Comparison of ENCODE assay signal across 8 cellular contexts in genomic region chrX:23784487-23785301, GRCh38. TPM values are rescaled to one million over a fixed set of nuclear protein-coding genes. Genes with fewer than 3 reads are reported as not detected.
DNase-seq lines count a peak whose midpoint lies in the region; ATAC-seq and TF ChIP-seq lines count a peak whose summit lies in the region.

No MANE protein-coding gene starts in this region.

- H3K4me3 ChIP-seq in Caco-2 (ENCODE audit: low read depth, low read length) (peak overlapping the region; percentile 80), LNCaP clone FGC (ENCODE audit: low read depth, low read length) (peak overlapping the region; percentile 78), ascending aorta (peak overlapping the region; percentile 53 to 73), left lung (peak overlapping the region; percentile 47 to 59), upper lobe of right lung (peak overlapping the region; percentile 67)

- TF ChIP-seq CTCF in Caco-2 (IDR thresholded peaks at IDR 0.05; ENCODE audit: insufficient read depth in 1 of 2, low read depth in 1 of 2, low read length in 1 of 2, severe bottlenecking in 1 of 2, unreplicated experiment in 1 of 2) (no peak), LNCaP clone FGC (IDR thresholded peaks at IDR 0.05; ENCODE audit: control insufficient read depth, extremely low read depth, insufficient read depth) (no peak), ascending aorta (IDR thresholded peaks at IDR 0.05) (no peak), left lung (IDR thresholded peaks at IDR 0.05) (no peak), upper lobe of right lung (IDR thresholded peaks at IDR 0.05) (no peak), GM13977 (IDR thresholded peaks at IDR 0.05; ENCODE audit: extremely low read depth, insufficient read depth, missing control alignments) (no peak)

- H3K4me1 Mint-ChIP-seq in Caco-2 (ENCODE audit: low read depth, unreplicated experiment), result no peaks in the 10 kb centered on the region

- no peaks in the 10 kb centered on the region for H3K27me3 Mint-ChIP-seq in Caco-2 (ENCODE audit: insufficient read depth, unreplicated experiment)

- intact Hi-C loops in Caco-2 (cut with micrococcal nuclease; ENCODE audit: unreplicated experiment), result loop anchor here (5.0 kb wide), 1 partner anchor 73 kb away; no protein-coding TSS in a partner anchor
- intact Hi-C loops in ascending aorta (cut with DNase I), result loop anchor here (5.0 kb wide), 2 partner anchors 243 to 268 kb away; partner anchors contain the start of genes EIF2S3 and KLHL15
- intact Hi-C loops in left lung (cut with DNase I), result loop anchor here in 1 of 2 donors (5.0 kb wide), 1 partner anchor 118 kb away; no protein-coding TSS in a partner anchor
- intact Hi-C loops in upper lobe of right lung (cut with DNase I), result no loop called here

- CTCF ChIA-PET in Caco-2 (lab: Charles Lee), result interaction anchor here (2.5 kb wide), 1 partner anchor 117 kb away, joined by 53 read pairs; no protein-coding TSS in a partner anchor

- peak; percentile 6 for ATAC-seq in left lung
- ATAC-seq in upper lobe of right lung, result no peak

- peak overlapping the region; percentile 89 to 94 for H3K27ac ChIP-seq in ascending aorta
- H3K27ac ChIP-seq in left lung, result peak overlapping the region; percentile 93 to 96
- H3K27ac ChIP-seq in upper lobe of right lung, result peak overlapping the region; percentile 93

- POLR2A ChIA-PET in Caco-2 (lab: Charles Lee), result interaction anchor here (0.5 to 2.5 kb wide), 4 partner anchors 23 to 118 kb away, joined by 3 to 32 read pairs (median 6); no protein-coding TSS in a partner anchor

- H3K27ac Mint-ChIP-seq in Caco-2 (ENCODE audit: unreplicated experiment), result peak overlapping the region; percentile 83

- H3K36me3 Mint-ChIP-seq in Caco-2 (ENCODE audit: insufficient read depth, unreplicated experiment), result peaks cover 40% of the 10 kb centered on the region

- BruUV-seq in Caco-2 (replicated peaks; lab: Mats Ljungman, UMichigan), result no TSS peak

- in situ Hi-C loops in GM13977 (cut with MboI; ENCODE audit: low pct_unique_long_range_greater_than_20kb, low sequenced_read_pairs, unreplicated experiment), result no loop called here

- DNase-seq in Caco-2 (no peak), LNCaP clone FGC (ENCODE audit: low read depth) (peak; percentile 57), ascending aorta (ENCODE audit: low spot score in 2 of 2) (no peak), left lung (no peak), upper lobe of right lung (no peak), NCI-H1092 treated with DMSO at 0.1 percent for 48 hours (lab: John Stamatoyannopoulos, UW) (no peak), NCI-H2081 (lab: John Stamatoyannopoulos, UW) (no peak), GM13977 (ENCODE audit: low spot score) (no peak)

- H3K9me3 Mint-ChIP-seq in Caco-2 (ENCODE audit: unreplicated experiment), result no peaks in the 10 kb centered on the region

- H3K4me3 Mint-ChIP-seq in Caco-2 (ENCODE audit: unreplicated experiment), result peak overlapping the region; percentile 92

- H3K9me3 ChIP-seq in Caco-2 (no peaks in the 10 kb centered on the region), ascending aorta (no peaks in the 10 kb centered on the region), left lung (no peaks in the 10 kb centered on the region), upper lobe of right lung (no peaks in the 10 kb centered on the region)

- H3K36me3 ChIP-seq in Caco-2 (ENCODE audit: control insufficient read depth, insufficient read depth, low read length) (no peaks in the 10 kb centered on the region), ascending aorta (peaks cover 0 to 14% of the 10 kb centered on the region in 2 donors), left lung (peaks cover 0 to 15% of the 10 kb centered on the region in 2 donors), upper lobe of right lung (no peaks in the 10 kb centered on the region)

- peaks cover 9% of the 10 kb centered on the region for H3K4me1 ChIP-seq in Caco-2
- no peaks in the 10 kb centered on the region for H3K4me1 ChIP-seq in ascending aorta
- peaks cover 0 to 21% of the 10 kb centered on the region in 2 donors for H3K4me1 ChIP-seq in left lung
- peaks cover 6% of the 10 kb centered on the region for H3K4me1 ChIP-seq in upper lobe of right lung

- no peaks in the 10 kb centered on the region for H3K27me3 ChIP-seq in Caco-2 (replicated peaks; ENCODE audit: control insufficient read depth, insufficient read depth, low read length)
- H3K27me3 ChIP-seq in ascending aorta, result no peaks in the 10 kb centered on the region
- no peaks in the 10 kb centered on the region for H3K27me3 ChIP-seq in left lung
- no peaks in the 10 kb centered on the region for H3K27me3 ChIP-seq in upper lobe of right lung

RNA-seq across cellular contexts. Expression of gene SAT1, which starts 1.7 kb away (rescaled TPM):
- 151 and 155 TPM in 2 replicates for total RNA-seq in Caco-2 (2022)
- total RNA-seq in ascending aorta, result 349 TPM
- 100 to 1,000 TPM; 723 to 970 TPM for total RNA-seq in left lung
- total RNA-seq in upper lobe of right lung, result 784 TPM

RNA-seq across cellular contexts. Expression of gene ACOT9, which starts 41.6 kb away (rescaled TPM):
- total RNA-seq in Caco-2 (2022) (35.1 and 40.9 TPM in 2 replicates), ascending aorta (6.6 TPM), left lung (10 to 100 TPM; 43.9 to 52.3 TPM), upper lobe of right lung (42.0 TPM)
